29 cellular contexts compared by ENCODE assay signal in genomic region chr1:54237656-54238055, GRCh38.
"Had no signal": no experiment of that assay in that cellular context is flagged by ENCODE, and none has a peak within 500 bp of the region (broad histone marks: within the 10 kb centered on the region; RNA-seq: fewer than 3 reads in every experiment).

No MANE protein-coding gene starts in this region.

- H3K4me1 ChIP-seq: Peyer's patch had no signal

- H3K4me1 Mint-ChIP-seq: activated CD4-positive, alpha-beta T cell treated with anti-CD3 and anti-CD28 coated beads for 36 hours; activated T-helper 17 cell treated with anti-CD3 and anti-CD28 coated beads, Interleukin-2, amount 50 U/mL, for 72 hours; WTC11 had no signal

- ATAC-seq: activated CD4-positive, alpha-beta T cell treated with anti-CD3 and anti-CD28 coated beads for 36 hours; activated CD4-positive, CD25-positive, alpha-beta regulatory T cell treated with anti-CD3 and anti-CD28 coated beads, Interleukin-2, amount 50 U/mL, for 24 hours; activated T-cell treated with anti-CD3 and anti-CD28 coated beads, Interleukin-2, amount 50 U/mL, for 72 hours; activated T-helper 17 cell treated with anti-CD3 and anti-CD28 coated beads, Interleukin-2, amount 50 U/mL, for 72 hours; WTC11 had no signal

- H3K9me3 ChIP-seq: Peyer's patch, SJSA1, SK-N-SH had no signal

- H3K9me3 Mint-ChIP-seq: activated CD4-positive, alpha-beta T cell treated with anti-CD3 and anti-CD28 coated beads, Interleukin-2, amount 10 ng/mL, durations not matched to agents 7 days and 5 days; activated naive CD4-positive, alpha-beta T cell treated with anti-CD3 and anti-CD28 coated beads, Interleukin-2, amount 50 U/mL, for 72 hours; activated T-cell treated with anti-CD3 and anti-CD28 coated beads, Interleukin-2, amount 50 U/mL, for 72 hours; activated T-helper 17 cell treated with anti-CD3 and anti-CD28 coated beads, Interleukin-2, amount 50 U/mL, for 72 hours; T-helper 1 cell treated with Interleukin-12 subunit alpha and Interleukin-12 subunit beta and Interleukin-4 antibody, amounts not matched to agents 30 μg/mL and 1 μg/mL, for 36 hours; T-helper 2 cell treated with Interferon-gamma antibody and Interleukin-4, amounts not matched to agents 5 μg/mL and 100 μg/mL, for 36 hours had no signal

- H3K4me3 ChIP-seq: Peyer's patch, SJSA1 had no signal

- H3K4me2 ChIP-seq: SK-N-SH had no signal

- H3K27me3 ChIP-seq: Peyer's patch, SJSA1 had no signal

- H3K4me3 Mint-ChIP-seq: activated CD4-positive, alpha-beta T cell treated with anti-CD3 and anti-CD28 coated beads for 36 hours; activated CD4-positive, alpha-beta T cell treated with anti-CD3 and anti-CD28 coated beads, Interleukin-2, amount 10 ng/mL, durations not matched to agents 7 days and 5 days; activated T-cell treated with anti-CD3 and anti-CD28 coated beads, Interleukin-2, amount 50 U/mL, for 72 hours; activated T-helper 17 cell treated with anti-CD3 and anti-CD28 coated beads, Interleukin-2, amount 50 U/mL, for 72 hours; brain; T-helper 1 cell treated with Interleukin-12 subunit alpha and Interleukin-12 subunit beta and Interleukin-4 antibody, amounts not matched to agents 30 μg/mL and 1 μg/mL, for 36 hours; T-helper 2 cell treated with Interferon-gamma antibody and Interleukin-4, amounts not matched to agents 5 μg/mL and 100 μg/mL, for 36 hours; WTC11 had no signal

- H3K27me3 Mint-ChIP-seq: activated CD4-positive, alpha-beta T cell treated with anti-CD3 and anti-CD28 coated beads for 36 hours; activated CD4-positive, alpha-beta T cell treated with anti-CD3 and anti-CD28 coated beads, Interleukin-2, amount 10 ng/mL, durations not matched to agents 7 days and 5 days; activated T-helper 17 cell treated with anti-CD3 and anti-CD28 coated beads, Interleukin-2, amount 50 U/mL, for 72 hours; brain had no signal

- FAIRE-seq: bronchial epithelial cell, TTC549 had no signal

- H3K27ac ChIP-seq: Peyer's patch, SJSA1 had no signal

- DNase-seq: activated CD4-positive, alpha-beta T cell treated with anti-CD3 and anti-CD28 coated beads for 36 hours; activated CD4-positive, alpha-beta T cell treated with anti-CD3 and anti-CD28 coated beads, Interleukin-2, amount 10 ng/mL, durations not matched to agents 7 days and 5 days; activated CD4-positive, alpha-beta T cell treated with anti-CD3 and anti-CD28 coated beads, Interleukin-2, amount 50 U/mL, for 48 hours; activated CD8-positive, alpha-beta memory T cell treated with anti-CD3 and anti-CD28 coated beads, Interleukin-2, amount 50 U/mL, for 4 hours; activated effector memory CD4-positive, alpha-beta T cell treated with anti-CD3 and anti-CD28 coated beads, Interleukin-2, amount 50 U/mL, for 16 hours; activated naive CD4-positive, alpha-beta T cell; activated T-cell treated with anti-CD3 and anti-CD28 coated beads for 4 hours; activated T-cell treated with anti-CD3 and anti-CD28 coated beads, Interleukin-2, amount 50 U/mL, for 72 hours; central memory CD4-positive, alpha-beta T cell; NCI-H1105; NCI-H1417 treated with DMSO at 0.1 percent for 48 hours; NCI-H1694; NCI-H1930; NCI-H345; NCI-H524 treated with DMSO at 0.1 percent for 48 hours; Peyer's patch; RPMI8226; SHP77 treated with DMSO at 0.1 percent for 48 hours; SK-N-SH had no signal

- H3K9ac ChIP-seq: SK-N-SH had no signal

- H3K27ac Mint-ChIP-seq: activated CD4-positive, alpha-beta T cell treated with anti-CD3 and anti-CD28 coated beads for 36 hours; activated CD4-positive, alpha-beta T cell treated with anti-CD3 and anti-CD28 coated beads, Interleukin-2, amount 10 ng/mL, durations not matched to agents 7 days and 5 days; activated T-cell treated with anti-CD3 and anti-CD28 coated beads, Interleukin-2, amount 50 U/mL, for 72 hours; activated T-helper 17 cell treated with anti-CD3 and anti-CD28 coated beads, Interleukin-2, amount 50 U/mL, for 72 hours; T-helper 1 cell treated with Interleukin-12 subunit alpha and Interleukin-12 subunit beta and Interleukin-4 antibody, amounts not matched to agents 30 μg/mL and 1 μg/mL, for 36 hours; WTC11 had no signal
